Comparison of ENCODE assay signal across 9 cellular contexts in the genomic region with DNA sequence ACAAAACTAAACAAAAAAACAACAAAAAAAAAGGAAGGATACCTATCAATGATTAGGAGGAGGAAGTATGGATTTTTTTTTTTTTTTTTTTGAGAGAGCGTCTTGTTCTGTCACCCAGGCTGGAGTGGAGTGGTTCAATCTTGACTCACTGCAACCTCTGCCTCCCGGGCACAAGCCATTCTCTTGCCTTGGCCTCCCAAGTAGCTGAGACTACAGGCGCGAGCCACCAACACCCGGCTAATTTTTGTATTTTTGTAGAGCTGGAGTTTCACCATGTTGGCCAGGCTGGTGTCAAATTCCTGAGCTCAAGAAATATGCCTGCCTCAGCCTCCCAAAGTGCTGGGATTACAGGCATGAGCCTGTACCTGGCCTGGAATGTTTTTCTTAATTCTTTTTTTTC.
"Had no signal": no experiment of that assay in that cellular context is flagged by ENCODE, and none has a peak within 500 bp of the region (broad histone marks: within the 10 kb centered on the region; RNA-seq: fewer than 3 reads in every experiment).

No MANE protein-coding gene starts in this region.

- H3K9me3 Mint-ChIP-seq: GM23338, H9 had no signal

- H3K27ac Mint-ChIP-seq: GM23338, H9 had no signal

- DNase-seq: H9, HCEC 1CT, IMR-90, KG1 had no signal

- H3K4me3 ChIP-seq: GM23338, K562 had no signal

- FAIRE-seq: H1, H54, HTR-8/SVneo, K562 had no signal

- H3K4me3 Mint-ChIP-seq: GM23338, H9 had no signal

- H3K4me1 Mint-ChIP-seq: GM23338, H9 had no signal

- ATAC-seq: GM23338, K562 had no signal
